ENCODE assay signal across 8 cellular contexts in the genomic region with DNA sequence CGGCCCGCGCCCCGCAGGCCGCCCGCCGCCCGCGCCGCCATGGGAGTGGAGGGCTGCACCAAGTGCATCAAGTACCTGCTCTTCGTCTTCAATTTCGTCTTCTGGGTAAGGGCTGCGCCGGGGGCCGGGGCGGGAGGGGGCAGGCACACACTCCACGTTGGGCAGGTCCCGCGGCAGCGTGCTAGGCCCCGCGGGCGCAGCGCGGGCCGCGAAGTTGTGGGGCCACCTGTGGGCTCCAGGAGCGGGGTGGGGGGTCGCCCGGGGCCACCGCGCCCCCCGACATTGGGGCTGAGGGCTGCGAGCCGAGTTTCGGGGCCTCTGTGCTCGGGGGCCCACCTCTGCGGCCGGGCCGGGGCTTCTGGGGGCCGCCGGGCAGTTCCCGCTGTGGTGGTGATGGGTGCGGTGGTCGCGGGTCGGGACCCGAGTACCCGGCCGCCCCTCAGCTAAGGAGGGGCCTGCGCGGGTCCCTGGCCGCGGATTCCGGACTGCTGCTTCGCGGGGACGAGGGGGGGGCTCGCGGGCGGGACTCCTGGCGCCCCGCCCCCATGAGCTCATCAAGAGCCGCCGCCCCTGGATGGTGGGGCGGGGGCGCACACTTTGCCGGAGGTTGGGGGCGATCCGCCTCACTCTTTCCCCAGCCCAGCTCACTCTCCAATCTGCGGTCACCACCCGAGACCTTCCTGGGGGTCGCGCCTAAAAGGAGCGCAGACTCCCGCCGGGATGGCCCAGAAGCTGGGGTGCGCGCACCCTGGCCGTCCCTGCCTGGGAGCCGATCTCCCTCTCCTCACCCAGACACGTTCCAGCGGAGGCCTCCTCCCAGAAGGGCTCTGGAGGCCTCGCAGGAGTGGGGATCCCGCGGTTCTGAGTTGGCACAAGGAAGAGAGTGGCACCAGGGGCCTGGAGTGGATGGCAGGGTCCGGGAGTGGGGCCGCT. TPM values are rescaled to one million over a fixed set of nuclear protein-coding genes. Genes with fewer than 3 reads are reported as not detected.
DNase-seq lines count a peak whose midpoint lies in the region; ATAC-seq and TF ChIP-seq lines count a peak whose summit lies in the region.

No MANE protein-coding gene starts in this region.

- H3K36me3 Mint-ChIP-seq in dendritic cell treated with granulocyte-macrophage colony-stimulating factor and Interleukin-4, amounts not matched to agents 40 ng/mL and 50 ng/mL, for 4 days (ENCODE audit: low read depth): peaks cover 27% of the 10 kb centered on the region

- H3K27ac Mint-ChIP-seq in dendritic cell treated with granulocyte-macrophage colony-stimulating factor and Interleukin-4, amounts not matched to agents 40 ng/mL and 50 ng/mL, for 4 days: peak overlapping the region; percentile 88

- H3K4me3 ChIP-seq in lower lobe of right lung: peak overlapping the region; percentile 98

- H3K9me3 ChIP-seq in lower lobe of right lung: no peaks in the 10 kb centered on the region

- H3K4me3 Mint-ChIP-seq in dendritic cell treated with granulocyte-macrophage colony-stimulating factor and Interleukin-4, amounts not matched to agents 40 ng/mL and 50 ng/mL, for 4 days: peak overlapping the region; percentile 86

- H3K4me1 ChIP-seq in lower lobe of right lung: peaks cover 44% of the 10 kb centered on the region

- peaks cover 28% of the 10 kb centered on the region for H3K27me3 Mint-ChIP-seq in dendritic cell treated with granulocyte-macrophage colony-stimulating factor and Interleukin-4, amounts not matched to agents 40 ng/mL and 50 ng/mL, for 4 days

- ATAC-seq in lower lobe of right lung (peak; percentile 47 to 55), GM21576 (IDR thresholded peaks at IDR 0.05; ENCODE audit: unreplicated experiment) (no peak)

- peak overlapping the region; percentile 99 for H3K27ac ChIP-seq in lower lobe of right lung

- no peaks in the 10 kb centered on the region for H3K27me3 ChIP-seq in lower lobe of right lung (ENCODE audit: low read depth)

- peak; percentile 23 for DNase-seq in NOMO-1 treated with DMSO at 0.1 percent for 48 hours (lab: John Stamatoyannopoulos, UW; ENCODE audit: unreplicated experiment)
- no peak for DNase-seq in NOMO-1 treated with dmso at 0.1 percent for 144 hours (lab: John Stamatoyannopoulos, UW; ENCODE audit: unreplicated experiment)
- peak; percentile 70 for DNase-seq in HuH-7.5 (ENCODE audit: low spot score)
- DNase-seq in activated CD4-positive, alpha-beta T cell treated with anti-CD3 and anti-CD28 coated beads for 48 hours: peak; percentile 70
- peak; percentile 83 for DNase-seq in lower lobe of right lung
- peak; percentile 54 for DNase-seq in stimulated activated CD8-positive, alpha-beta memory T cell treated with anti-CD3 and anti-CD28 coated beads, Interleukin-12 subunit alpha, Interleukin-12 subunit beta, amount 100 ng/mL, for 4 hours (ENCODE audit: low read depth)

- no peak for TF ChIP-seq CTCF in lower lobe of right lung (IDR thresholded peaks at IDR 0.05)

- H3K36me3 ChIP-seq in lower lobe of right lung: no peaks in the 10 kb centered on the region

- peaks cover 54% of the 10 kb centered on the region for H3K4me1 Mint-ChIP-seq in dendritic cell treated with granulocyte-macrophage colony-stimulating factor and Interleukin-4, amounts not matched to agents 40 ng/mL and 50 ng/mL, for 4 days (ENCODE audit: low read depth)

- H3K9me3 Mint-ChIP-seq in dendritic cell treated with granulocyte-macrophage colony-stimulating factor and Interleukin-4, amounts not matched to agents 40 ng/mL and 50 ng/mL, for 4 days: no peaks in the 10 kb centered on the region

- intact Hi-C loops in dendritic cell treated with granulocyte-macrophage colony-stimulating factor and Interleukin-4, amounts not matched to agents 40 ng/mL and 50 ng/mL, for 4 days (cut with micrococcal nuclease): no loop called here
- intact Hi-C loops in lower lobe of right lung (cut with DNase I): no loop called here

RNA-seq across cellular contexts. Expression of a gene that starts 0.7 kb away (rescaled TPM):
- total RNA-seq in lower lobe of right lung: 850 TPM

RNA-seq across cellular contexts. Expression of a gene that starts 22.8 kb away (rescaled TPM):
- total RNA-seq in lower lobe of right lung: 38.8 TPM
